Comparison of ENCODE assay signal across 22 cellular contexts in genomic region chrX:16577483-16578029, GRCh38.
DNase-seq lines count a peak whose midpoint lies in the region; ATAC-seq, FAIRE-seq and TF ChIP-seq lines count a peak whose summit lies in the region.
"Had no signal": no experiment of that assay in that cellular context is flagged by ENCODE, and none has a peak within 500 bp of the region (broad histone marks: within the 10 kb centered on the region; RNA-seq: fewer than 3 reads in every experiment).

No MANE protein-coding gene starts in this region.

- H3K4me2 ChIP-seq in H9 (ENCODE audit: insufficient read depth, insufficient read length, low read length), result peak overlapping the region; percentile 50
- H3K4me2 ChIP-seq in astrocyte (ENCODE audit: low read length), result no peak overlapping the region
- H3K4me2 ChIP-seq in neuronal stem cell (ENCODE audit: insufficient read depth, low read length, poor library complexity, severe bottlenecking), result no peak overlapping the region

- H3K4me3 Mint-ChIP-seq in H9 (peak overlapping the region; percentile 67 to 77), astrocyte (ENCODE audit: unreplicated experiment) (no peak overlapping the region)

- H3K27ac Mint-ChIP-seq in H9 (peak overlapping the region; percentile 94 to 99 (median 97)), astrocyte (ENCODE audit: unreplicated experiment) (peak overlapping the region; percentile 18)

- TF ChIP-seq CTCF in H9 (conservative IDR thresholded peaks at IDR 0.05) (no peak), astrocyte (IDR thresholded peaks at IDR 0.05; ENCODE audit: insufficient read depth, low read depth, low read length) (no peak)

- H2BK20ac ChIP-seq in H9 (ENCODE audit: low read depth, low read length, poor library complexity, severe bottlenecking), result peak overlapping the region; percentile 50

- no peak for DNase-seq in H9
- DNase-seq in astrocyte (ENCODE audit: low read depth), result no peak
- DNase-seq in neuronal stem cell (ENCODE audit: low spot score), result peak; percentile 0
- no peak for DNase-seq in left colon
- DNase-seq in 8988T, result no peak
- DNase-seq: BE2C, DMS79 treated with DMSO at 0.1 percent for 48 hours, GOT3, KG1, NCI-H1105, NCI-H146, NCI-H2029, NCI-H2171, NCI-H345, NCI-H524, NCI-H82, Peyer's patch, SJCRH30 had no signal

- H2BK120ac ChIP-seq in H9 (ENCODE audit: low read depth, low read length, poor library complexity, severe bottlenecking) (peak overlapping the region; percentile 65), neuronal stem cell (ENCODE audit: low read depth, low read length) (no peak overlapping the region)

- H3K18ac ChIP-seq in H9 (ENCODE audit: insufficient read length, low read depth, low read length), result peak overlapping the region; percentile 84
- no peak overlapping the region for H3K18ac ChIP-seq in neuronal stem cell (ENCODE audit: low read length)

- H3K27me3 Mint-ChIP-seq in H9 (ENCODE audit: low read depth), result no peaks in the 10 kb centered on the region
- no peaks in the 10 kb centered on the region for H3K27me3 Mint-ChIP-seq in astrocyte (ENCODE audit: low read depth, unreplicated experiment)

- no peaks in the 10 kb centered on the region for H4K20me1 ChIP-seq in H9 (ENCODE audit: control insufficient read depth, insufficient read depth, insufficient read length)
- H4K20me1 ChIP-seq in astrocyte (ENCODE audit: insufficient read depth, low read length), result no peaks in the 10 kb centered on the region

- H3K9ac ChIP-seq in H9 (ENCODE audit: extremely low read depth, insufficient read length, low read length), result peak overlapping the region; percentile 95
- H3K9ac ChIP-seq in astrocyte (ENCODE audit: low read length), result no peak overlapping the region
- peak overlapping the region; percentile 82 for H3K9ac ChIP-seq in iPS-15b (ENCODE audit: low read depth, low read length)
- H3K9ac ChIP-seq in neuronal stem cell (ENCODE audit: low read depth, low read length, poor library complexity), result no peak overlapping the region

- H3K27ac ChIP-seq in H9 (ENCODE audit: insufficient read length, low read depth, low read length) (peak overlapping the region; percentile 99), astrocyte (ENCODE audit: low read depth, low read length) (no peak overlapping the region), neuronal stem cell (replicated peaks; ENCODE audit: low read length) (no peak overlapping the region)
- H3K27ac ChIP-seq: Peyer's patch, SJCRH30 had no signal

- H3K14ac ChIP-seq in H9 (ENCODE audit: insufficient read depth, low read length) (peak overlapping the region; percentile 73; the same call in 1 of the 2 replicates), neuronal stem cell (ENCODE audit: low read length) (no peak overlapping the region)

- H3K56ac ChIP-seq in H9 (ENCODE audit: insufficient read length, low read depth, low read length), result no peak overlapping the region

- no peaks in the 10 kb centered on the region; the same call in 1 of the 2 replicates for H3K4me1 ChIP-seq in H9 (ENCODE audit: insufficient read depth, low read length)
- no peaks in the 10 kb centered on the region for H3K4me1 ChIP-seq in astrocyte (ENCODE audit: insufficient read depth, low read length)
- peaks cover 4% of the 10 kb centered on the region for H3K4me1 ChIP-seq in iPS-15b (ENCODE audit: control insufficient read depth, insufficient read depth, low read length)
- H3K4me1 ChIP-seq in neuronal stem cell (ENCODE audit: control insufficient read depth in 2 of 2, insufficient read depth in 1 of 2, low read depth in 1 of 2, low read length in 2 of 2), result peaks cover 0 to 2% of the 10 kb centered on the region in 2 donors
- H3K4me1 ChIP-seq: BE2C, Peyer's patch, SJCRH30 had no signal

- H2BK5ac ChIP-seq in H9 (ENCODE audit: insufficient read length, low read length), result peak overlapping the region; percentile 96
- no peak overlapping the region for H2BK5ac ChIP-seq in neuronal stem cell (ENCODE audit: low read length)

- FAIRE-seq in astrocyte (lab: Jason Lieb, UNC), result peak; percentile 52
- FAIRE-seq: GM12891 had no signal

- H3K23ac ChIP-seq in H9 (ENCODE audit: insufficient read length, low read depth, low read length) (no peak overlapping the region), neuronal stem cell (ENCODE audit: low read depth, low read length, poor library complexity) (no peak overlapping the region)

- ATAC-seq in GM18870 (IDR thresholded peaks at IDR 0.05; ENCODE audit: unreplicated experiment) (no peak), left colon (no peak), GM21423 (IDR thresholded peaks at IDR 0.05; ENCODE audit: unreplicated experiment) (no peak)

- peak overlapping the region; percentile 88 for H4K5ac ChIP-seq in H9 (ENCODE audit: insufficient read length, low read depth, low read length)

- peak overlapping the region; percentile 86 for H2AK5ac ChIP-seq in H9 (ENCODE audit: insufficient read length, low read length)
- H2AK5ac ChIP-seq in neuronal stem cell (ENCODE audit: low read depth, low read length), result no peak overlapping the region

- H3K4me3 ChIP-seq in astrocyte (ENCODE audit: insufficient read depth, low read depth, low read length), result no peak overlapping the region
- H3K4me3 ChIP-seq in iPS-15b (ENCODE audit: low read depth, low read length), result peak overlapping the region; percentile 51
- no peak overlapping the region for H3K4me3 ChIP-seq in neuronal stem cell (ENCODE audit: low read length in 2 of 2)
- H3K4me3 ChIP-seq: Peyer's patch, SJCRH30 had no signal

- H4K91ac ChIP-seq in H9 (ENCODE audit: insufficient read length, low read depth, low read length) (peak overlapping the region; percentile 3), neuronal stem cell (ENCODE audit: low read depth, low read length, poor library complexity) (no peak overlapping the region)

- H3K36me3 ChIP-seq in astrocyte (ENCODE audit: insufficient read depth, low read length) (no peaks in the 10 kb centered on the region), iPS-15b (ENCODE audit: control insufficient read depth, insufficient read depth, low read length) (peaks cover 6% of the 10 kb centered on the region), neuronal stem cell (replicated peaks in 1 of 2; ENCODE audit: control insufficient read depth in 2 of 2, insufficient read depth in 2 of 2, low read length in 2 of 2) (no peaks in the 10 kb centered on the region)
- H3K36me3 ChIP-seq: BE2C, Peyer's patch, SJCRH30 had no signal

- H3K36me3 Mint-ChIP-seq in H9 (ENCODE audit: insufficient read depth in 1 of 3, low read depth in 3 of 3), result peaks cover 41 to 48% (median 46%) of the 10 kb centered on the region in 3 experiments
- H3K36me3 Mint-ChIP-seq in astrocyte (ENCODE audit: low read depth, unreplicated experiment), result no peaks in the 10 kb centered on the region

- H3K79me1 ChIP-seq in H9 (ENCODE audit: insufficient read depth, low read depth, low read length, poor library complexity, severe bottlenecking) (no peaks in the 10 kb centered on the region), neuronal stem cell (ENCODE audit: low read depth, low read length) (no peaks in the 10 kb centered on the region)

- H3K27me3 ChIP-seq in H9 (ENCODE audit: insufficient read depth, low read length), result no peaks in the 10 kb centered on the region
- no peaks in the 10 kb centered on the region for H3K27me3 ChIP-seq in astrocyte (ENCODE audit: insufficient read depth, low read length)
- no peaks in the 10 kb centered on the region for H3K27me3 ChIP-seq in iPS-15b (ENCODE audit: control insufficient read depth, insufficient read depth, low read length)
- H3K27me3 ChIP-seq in neuronal stem cell (ENCODE audit: control insufficient read depth in 3 of 3, insufficient read depth in 3 of 3, low read depth in 1 of 3, low read length in 3 of 3), result no peaks in the 10 kb centered on the region
- H3K27me3 ChIP-seq: BE2C, Peyer's patch, SJCRH30 had no signal

- H2AFZ ChIP-seq in H9 (ENCODE audit: low read length) (no peak overlapping the region), astrocyte (ENCODE audit: low read depth, low read length) (no peak overlapping the region), neuronal stem cell (ENCODE audit: low read length) (no peak overlapping the region)

- no peak overlapping the region for H4K8ac ChIP-seq in H9 (replicated peaks; ENCODE audit: insufficient read length, low read depth, low read length)
- no peak overlapping the region for H4K8ac ChIP-seq in neuronal stem cell (ENCODE audit: low read depth, low read length)

- H3K9me3 ChIP-seq in H9 (ENCODE audit: control insufficient read depth, low read depth, low read length), result peaks cover 9% of the 10 kb centered on the region
- no peaks in the 10 kb centered on the region for H3K9me3 ChIP-seq in astrocyte (ENCODE audit: insufficient read depth, low read depth, low read length)
- peaks cover 3% of the 10 kb centered on the region for H3K9me3 ChIP-seq in iPS-15b (ENCODE audit: control insufficient read depth, insufficient read depth, low read length)
- peaks cover 0 to 12% of the 10 kb centered on the region in 2 donors for H3K9me3 ChIP-seq in neuronal stem cell (replicated peaks in 1 of 2; ENCODE audit: control insufficient read depth in 2 of 2, insufficient read depth in 1 of 2, low read depth in 1 of 2, low read length in 2 of 2)
- H3K9me3 ChIP-seq: BE2C, Peyer's patch, SJCRH30 had no signal

- H3K4ac ChIP-seq in H9 (ENCODE audit: low read depth, low read length), result peak overlapping the region; percentile 36; the same call in 1 of the 2 replicates
- H3K4ac ChIP-seq in neuronal stem cell (ENCODE audit: low read length), result no peak overlapping the region

- H2BK15ac ChIP-seq in H9 (ENCODE audit: low read depth, low read length) (no peak overlapping the region), neuronal stem cell (ENCODE audit: low read length) (no peak overlapping the region)

- H3T11ph ChIP-seq in H9 (ENCODE audit: low read length), result peak overlapping the region; percentile 1

- no CpG with 5 or more reads among the region's 2 CpGs for WGBS in H9 (ENCODE audit: extremely low coverage, insufficient read length, low lambda C conversion rate)
- WGBS in neuronal stem cell (ENCODE audit: extremely low coverage in 2 of 2, insufficient read length in 2 of 2, insufficient replicate concordance in 1 of 2), 2 donors, result no CpG with 5 or more reads among the region's 2 CpGs

- H2BK12ac ChIP-seq in H9 (ENCODE audit: insufficient read length, low read depth, low read length) (no peak overlapping the region), neuronal stem cell (ENCODE audit: low read length) (no peak overlapping the region)

- H3K79me2 ChIP-seq in H9 (ENCODE audit: insufficient read depth, low read length) (no peaks in the 10 kb centered on the region; the same call in 1 of the 2 replicates), astrocyte (ENCODE audit: insufficient read depth, low read length) (no peaks in the 10 kb centered on the region)

- H3K23me2 ChIP-seq in H9 (ENCODE audit: insufficient read length, low read depth, low read length, poor library complexity, severe bottlenecking), result peaks cover 3% of the 10 kb centered on the region

- H3K4me1 Mint-ChIP-seq in H9 (peaks cover 41 to 53% of the 10 kb centered on the region in 2 experiments), astrocyte (ENCODE audit: low read depth, unreplicated experiment) (peaks cover 2% of the 10 kb centered on the region)

- H3K9me3 Mint-ChIP-seq in H9, result peaks cover 28 to 34% of the 10 kb centered on the region in 2 experiments
- no peaks in the 10 kb centered on the region for H3K9me3 Mint-ChIP-seq in astrocyte (ENCODE audit: unreplicated experiment)

- intact Hi-C loops in left colon (cut with DNase I, micrococcal nuclease), result no loop called here

Comparison
In these comparisons a context has a peak if more than half of its experiments do, and no peak if none do; other contexts are left out.
1. H3K9ac ChIP-seq: peak in H9 (single experiment) and iPS-15b (single experiment); none in astrocyte (single experiment) and neuronal stem cell (single experiment).